Comparison of ENCODE assay signal across 1 cellular context in the genomic region with DNA sequence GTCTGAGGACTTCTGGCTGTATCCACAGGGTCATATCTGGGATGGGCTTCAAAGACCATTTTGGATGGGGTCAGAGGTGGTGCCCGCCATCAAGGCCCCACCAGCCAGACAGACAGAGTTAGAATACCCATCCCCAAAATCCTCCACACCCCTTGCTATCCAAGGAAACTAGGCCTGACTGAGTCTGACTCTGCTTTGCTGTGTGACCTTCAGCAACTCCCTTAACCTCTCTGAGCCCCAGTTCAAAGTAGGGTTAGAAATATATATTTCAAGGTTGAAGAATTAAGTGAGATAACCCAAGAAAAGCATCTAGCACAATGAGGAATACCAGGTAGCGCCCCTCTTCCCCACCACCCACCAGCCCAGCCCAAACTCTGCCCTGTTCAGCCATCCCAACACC.
TF ChIP-seq lines count a peak whose summit lies in the region.

No MANE protein-coding gene starts in this region.

TF ChIP-seq in HepG2, 621 proteins besides CTCF, POLR2A, EP300 and RAD21:
- TF ChIP-seq ZNF563 (CRISPR knock-in tag; IDR thresholded peaks at IDR 0.05) (no peak), ZNF768 (CRISPR knock-in tag; IDR thresholded peaks at IDR 0.05) (peak; percentile 68; the same call in 1 of the 2 replicates), PPARG (CRISPR knock-in tag; conservative IDR thresholded peaks at IDR 0.05) (no peak), NCOA1 (CRISPR knock-in tag; IDR thresholded peaks at IDR 0.05) (no peak)
- TF ChIP-seq, protein P1, sequence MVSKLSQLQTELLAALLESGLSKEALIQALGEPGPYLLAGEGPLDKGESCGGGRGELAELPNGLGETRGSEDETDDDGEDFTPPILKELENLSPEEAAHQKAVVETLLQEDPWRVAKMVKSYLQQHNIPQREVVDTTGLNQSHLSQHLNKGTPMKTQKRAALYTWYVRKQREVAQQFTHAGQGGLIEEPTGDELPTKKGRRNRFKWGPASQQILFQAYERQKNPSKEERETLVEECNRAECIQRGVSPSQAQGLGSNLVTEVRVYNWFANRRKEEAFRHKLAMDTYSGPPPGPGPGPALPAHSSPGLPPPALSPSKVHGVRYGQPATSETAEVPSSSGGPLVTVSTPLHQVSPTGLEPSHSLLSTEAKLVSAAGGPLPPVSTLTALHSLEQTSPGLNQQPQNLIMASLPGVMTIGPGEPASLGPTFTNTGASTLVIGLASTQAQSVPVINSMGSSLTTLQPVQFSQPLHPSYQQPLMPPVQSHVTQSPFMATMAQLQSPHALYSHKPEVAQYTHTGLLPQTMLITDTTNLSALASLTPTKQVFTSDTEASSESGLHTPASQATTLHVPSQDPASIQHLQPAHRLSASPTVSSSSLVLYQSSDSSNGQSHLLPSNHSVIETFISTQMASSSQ (IDR thresholded peaks at IDR 0.05; ENCODE audit: low read depth), result no peak
- TF ChIP-seq, protein P1 (CRISPR knock-in tag; IDR thresholded peaks at IDR 0.05; ENCODE audit: borderline replicate concordance), result no peak
